8 cellular contexts compared by ENCODE assay signal in the genomic region with DNA sequence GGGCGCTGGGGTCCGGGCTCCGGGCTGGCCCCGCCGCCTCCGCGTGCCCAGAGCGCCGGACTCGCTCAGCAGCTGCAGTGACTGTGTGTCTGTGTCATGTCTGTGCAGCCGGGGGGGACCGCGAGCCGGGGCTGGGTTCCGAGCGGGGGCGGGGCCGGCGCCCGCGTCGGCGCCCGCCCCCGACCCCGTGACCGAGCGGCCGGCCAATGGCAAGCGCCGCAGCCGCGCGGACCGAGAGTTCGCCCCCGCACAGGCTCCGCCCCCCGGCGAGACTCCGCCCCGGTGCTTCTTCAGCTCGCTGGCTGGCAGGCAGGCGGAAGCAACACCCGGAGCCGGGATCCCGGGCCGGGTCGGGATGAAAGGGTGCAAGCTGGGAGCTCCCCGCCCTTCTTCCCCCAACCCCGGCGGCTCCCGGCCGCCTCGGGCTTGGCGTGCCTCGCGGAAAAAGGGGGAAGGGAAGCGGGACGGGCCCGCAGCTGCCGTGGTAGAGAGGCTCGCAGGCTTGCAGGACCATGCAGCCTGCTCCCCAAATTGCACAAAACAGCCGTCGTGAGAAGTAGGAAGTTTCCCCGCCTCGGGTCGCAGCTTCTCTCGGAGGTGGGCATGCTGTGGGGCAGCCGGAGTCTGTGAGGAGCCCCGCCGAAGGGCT. TPM values are rescaled to one million over a fixed set of nuclear protein-coding genes. Genes with fewer than 3 reads are reported as not detected.
DNase-seq lines count a peak whose midpoint lies in the region; ATAC-seq and TF ChIP-seq lines count a peak whose summit lies in the region.

No MANE protein-coding gene starts in this region.

- DNase-seq in DMS114 treated with DMSO at 0.1 percent for 48 hours (lab: John Stamatoyannopoulos, UW; ENCODE audit: unreplicated experiment) (peak; percentile 74), KBM-7 (peak; percentile 93), foreskin keratinocyte (peak; percentile 80 to 90), neural crest cell (ENCODE audit: low read depth, low spot score) (peak; percentile 99)
- DNase-seq in activated naive CD4-positive, alpha-beta T cell (lab: John Stamatoyannopoulos, UW), result peak; percentile 51 to 71 (median 62)

- no peaks in the 10 kb centered on the region for H3K27me3 ChIP-seq in foreskin keratinocyte

- H3K27ac ChIP-seq in foreskin keratinocyte, result no peak overlapping the region

- H3K4me1 ChIP-seq in foreskin keratinocyte, result no peaks in the 10 kb centered on the region

- in situ Hi-C loops in KBM-7 (cut with MboI; ENCODE audit: low pct_unique_long_range_greater_than_20kb, low sequenced_read_pairs), result no loop called here

- no peaks in the 10 kb centered on the region for H3K36me3 Mint-ChIP-seq in neural crest cell (ENCODE audit: low read depth)
- no peaks in the 10 kb centered on the region for H3K36me3 Mint-ChIP-seq in stimulated activated naive CD8-positive, alpha-beta T cell treated with anti-CD3 and anti-CD28 coated beads, Interleukin-15, Interleukin-2, amounts not matched to agents 100 ng/mL and 50 ng/mL, for 24 hours (ENCODE audit: low read depth)

- peak overlapping the region; percentile 96 for H3K4me3 Mint-ChIP-seq in neural crest cell
- peak overlapping the region; percentile 75 for H3K4me3 Mint-ChIP-seq in stimulated activated naive CD8-positive, alpha-beta T cell treated with anti-CD3 and anti-CD28 coated beads, Interleukin-15, Interleukin-2, amounts not matched to agents 100 ng/mL and 50 ng/mL, for 24 hours

- TF ChIP-seq CTCF in foreskin keratinocyte (conservative IDR thresholded peaks at IDR 0.05) (no peak), neural crest cell (conservative IDR thresholded peaks at IDR 0.05) (no peak)

- peaks cover 9% of the 10 kb centered on the region for H3K27me3 Mint-ChIP-seq in neural crest cell (ENCODE audit: low read depth)
- H3K27me3 Mint-ChIP-seq in stimulated activated naive CD8-positive, alpha-beta T cell treated with anti-CD3 and anti-CD28 coated beads, Interleukin-15, Interleukin-2, amounts not matched to agents 100 ng/mL and 50 ng/mL, for 24 hours, result peaks cover 71% of the 10 kb centered on the region

- H3K4me1 Mint-ChIP-seq in neural crest cell, result peaks cover 51% of the 10 kb centered on the region
- H3K4me1 Mint-ChIP-seq in stimulated activated naive CD8-positive, alpha-beta T cell treated with anti-CD3 and anti-CD28 coated beads, Interleukin-15, Interleukin-2, amounts not matched to agents 100 ng/mL and 50 ng/mL, for 24 hours (ENCODE audit: low read depth), result peaks cover 21% of the 10 kb centered on the region

- peak; percentile 67 for ATAC-seq in GM21717 (IDR thresholded peaks at IDR 0.05; ENCODE audit: unreplicated experiment)
- ATAC-seq in foreskin keratinocyte, result peak; percentile 85

- peak; percentile 55 for TF ChIP-seq POLR2A in Raji (IDR thresholded peaks at IDR 0.05; ENCODE audit: insufficient read depth, low read depth, low read length)

- no peaks in the 10 kb centered on the region for H3K9me3 Mint-ChIP-seq in neural crest cell
- no peaks in the 10 kb centered on the region for H3K9me3 Mint-ChIP-seq in stimulated activated naive CD8-positive, alpha-beta T cell treated with anti-CD3 and anti-CD28 coated beads, Interleukin-15, Interleukin-2, amounts not matched to agents 100 ng/mL and 50 ng/mL, for 24 hours

- peak overlapping the region; percentile 98 for H3K27ac Mint-ChIP-seq in neural crest cell (ENCODE audit: unreplicated experiment)
- H3K27ac Mint-ChIP-seq in stimulated activated naive CD8-positive, alpha-beta T cell treated with anti-CD3 and anti-CD28 coated beads, Interleukin-15, Interleukin-2, amounts not matched to agents 100 ng/mL and 50 ng/mL, for 24 hours, result no peak overlapping the region

RNA-seq across cellular contexts. Expression of a gene that starts 0.8 kb away (rescaled TPM):
- 8.1 and 8.8 TPM in 2 replicates for total RNA-seq in foreskin keratinocyte
- polyA plus RNA-seq in foreskin keratinocyte, result 3.6 and 3.7 TPM in 2 replicates
- 33.0 and 34.5 TPM in 2 replicates for total RNA-seq in neural crest cell
